ENCODE assay signal across 1 cellular context in genomic region chr6:81491486-81492101, GRCh38.
TF ChIP-seq lines count a peak whose summit lies in the region.

No MANE protein-coding gene starts in this region.

TF ChIP-seq in HepG2, 621 proteins besides CTCF, POLR2A, EP300 and RAD21 (continued from another document):
- TF ChIP-seq THAP11 (CRISPR knock-in tag; IDR thresholded peaks at IDR 0.05) (0 out of 2 replicates have a peak, but pooled peaks have one; percentile 10), PCBP1 (IDR thresholded peaks at IDR 0.05; ENCODE audit: borderline replicate concordance, low read depth, low read length) (no peak), HDAC2 (CRISPR knock-in tag; IDR thresholded peaks at IDR 0.05) (0 out of 2 replicates have a peak, but pooled peaks have one; percentile 35), ZNF383 (CRISPR knock-in tag; IDR thresholded peaks at IDR 0.05; ENCODE audit: borderline replicate concordance) (no peak), ZNF878 (CRISPR knock-in tag; IDR thresholded peaks at IDR 0.05) (peak; percentile 36; the same call in 1 of the 2 replicates), NR2F6 (IDR thresholded peaks at IDR 0.05) (peak; percentile 53; the same call in 1 of the 2 replicates), NR2F6 (CRISPR knock-in tag; IDR thresholded peaks at IDR 0.05) (peak; percentile 36; the same call in 1 of the 2 replicates)
TF ChIP-seq in HepG2: peak in this region for 41.
